22 cellular contexts compared by ENCODE assay signal in genomic region chr6:97778290-97779038, GRCh38.
"Had no signal": no experiment of that assay in that cellular context is flagged by ENCODE, and none has a peak within 500 bp of the region (broad histone marks: within the 10 kb centered on the region; RNA-seq: fewer than 3 reads in every experiment).

No MANE protein-coding gene starts in this region.

- H3K27ac ChIP-seq: sigmoid colon, thoracic aorta, vagina had no signal

- H3K27ac Mint-ChIP-seq: activated CD4-positive, alpha-beta memory T cell treated with anti-CD3 and anti-CD28 coated beads, Interleukin-2, amount 10 ng/mL, durations not matched to agents 7 days and 5 days; activated CD4-positive, alpha-beta T cell treated with anti-CD3 and anti-CD28 coated beads, Interleukin-2, amount 10 ng/mL, durations not matched to agents 24 days and 14 days; activated naive CD4-positive, alpha-beta T cell treated with anti-CD3 and anti-CD28 coated beads, Interleukin-2, amount 10 ng/mL, durations not matched to agents 7 days and 5 days; activated naive CD8-positive, alpha-beta T cell treated with anti-CD3 and anti-CD28 coated beads, Interleukin-2, amount 50 U/mL, for 24 hours; activated T-cell treated with anti-CD3 and anti-CD28 coated beads, Interleukin-2, amount 50 U/mL, for 72 hours; natural killer cell treated with Interleukin-12 subunit alpha and Interleukin-12 subunit beta and Interleukin-15 and Interleukin-18, amount 100 ng/mL, for 72 hours; progenitor cell of endocrine pancreas; type B pancreatic cell had no signal

- H3K9me3 Mint-ChIP-seq: activated CD4-positive, alpha-beta T cell treated with anti-CD3 and anti-CD28 coated beads, Interleukin-2, amount 10 ng/mL, durations not matched to agents 24 days and 14 days had no signal

- H3K4me3 ChIP-seq: sigmoid colon, smooth muscle cell, thoracic aorta, vagina had no signal

- H3K4me2 ChIP-seq: smooth muscle cell had no signal

- H3K9me3 ChIP-seq: sigmoid colon, thoracic aorta, vagina had no signal

- H3K27me3 ChIP-seq: sigmoid colon, vagina had no signal

- H3K27me3 Mint-ChIP-seq: activated CD4-positive, alpha-beta memory T cell treated with anti-CD3 and anti-CD28 coated beads, Interleukin-2, amount 10 ng/mL, durations not matched to agents 7 days and 5 days; activated CD4-positive, alpha-beta T cell treated with anti-CD3 and anti-CD28 coated beads, Interleukin-2, amount 10 ng/mL, durations not matched to agents 24 days and 14 days; activated naive CD4-positive, alpha-beta T cell treated with anti-CD3 and anti-CD28 coated beads, Interleukin-2, amount 10 ng/mL, durations not matched to agents 7 days and 5 days; activated naive CD8-positive, alpha-beta T cell treated with anti-CD3 and anti-CD28 coated beads, Interleukin-2, amount 50 U/mL, for 24 hours; natural killer cell treated with Interleukin-12 subunit alpha and Interleukin-12 subunit beta and Interleukin-15 and Interleukin-18, amount 100 ng/mL, for 72 hours; type B pancreatic cell had no signal

- ATAC-seq: activated CD4-positive, CD25-positive, alpha-beta regulatory T cell treated with anti-CD3 and anti-CD28 coated beads, Interleukin-2, amount 50 U/mL, for 24 hours; activated naive CD8-positive, alpha-beta T cell treated with anti-CD3 and anti-CD28 coated beads, Interleukin-2, amount 50 U/mL, for 24 hours; activated T-cell treated with anti-CD3 and anti-CD28 coated beads, Interleukin-2, amount 50 U/mL, for 72 hours; left ventricle myocardium superior; natural killer cell treated with Interleukin-12 subunit alpha and Interleukin-12 subunit beta and Interleukin-15 and Interleukin-18, amount 100 ng/mL, for 72 hours had no signal

- DNase-seq: activated CD4-positive, alpha-beta memory T cell treated with anti-CD3 and anti-CD28 coated beads, Interleukin-2, amount 10 ng/mL, durations not matched to agents 7 days and 5 days; activated CD4-positive, alpha-beta T cell treated with anti-CD3 and anti-CD28 coated beads, Interleukin-2, amount 10 ng/mL, durations not matched to agents 24 days and 14 days; activated effector memory CD4-positive, alpha-beta T cell treated with anti-CD3 and anti-CD28 coated beads, Interleukin-2, amount 50 U/mL, for 16 hours; activated naive CD4-positive, alpha-beta T cell treated with anti-CD3 and anti-CD28 coated beads, Interleukin-2, amount 10 ng/mL, durations not matched to agents 7 days and 5 days; activated naive CD8-positive, alpha-beta T cell treated with anti-CD3 and anti-CD28 coated beads, Interleukin-2, amount 50 U/mL, for 24 hours; activated T-cell treated with anti-CD3 and anti-CD28 coated beads, Interleukin-2, amount 50 U/mL, for 72 hours; erythroblast; foreskin fibroblast; left ventricle myocardium superior; mammary epithelial cell; retina; sigmoid colon; stimulated activated CD4-positive, alpha-beta T cell treated with anti-CD3 and anti-CD28 coated beads, Interleukin-15, amount 100 ng/mL, for 24 hours; stimulated activated CD4-positive, alpha-beta T cell treated with anti-CD3 and anti-CD28 coated beads, Interleukin-2, amount 100 ng/mL, for 48 hours; stimulated activated naive CD4-positive, alpha-beta T cell had no signal

- H3K4me3 Mint-ChIP-seq: activated CD4-positive, alpha-beta memory T cell treated with anti-CD3 and anti-CD28 coated beads, Interleukin-2, amount 10 ng/mL, durations not matched to agents 7 days and 5 days; activated CD4-positive, alpha-beta T cell treated with anti-CD3 and anti-CD28 coated beads, Interleukin-2, amount 10 ng/mL, durations not matched to agents 24 days and 14 days; activated naive CD4-positive, alpha-beta T cell treated with anti-CD3 and anti-CD28 coated beads, Interleukin-2, amount 10 ng/mL, durations not matched to agents 7 days and 5 days; activated naive CD8-positive, alpha-beta T cell treated with anti-CD3 and anti-CD28 coated beads, Interleukin-2, amount 50 U/mL, for 24 hours; activated T-cell treated with anti-CD3 and anti-CD28 coated beads, Interleukin-2, amount 50 U/mL, for 72 hours; natural killer cell treated with Interleukin-12 subunit alpha and Interleukin-12 subunit beta and Interleukin-15 and Interleukin-18, amount 100 ng/mL, for 72 hours; type B pancreatic cell had no signal

- H3K4me1 Mint-ChIP-seq: activated CD4-positive, alpha-beta memory T cell treated with anti-CD3 and anti-CD28 coated beads, Interleukin-2, amount 10 ng/mL, durations not matched to agents 7 days and 5 days; activated CD4-positive, alpha-beta T cell treated with anti-CD3 and anti-CD28 coated beads, Interleukin-2, amount 10 ng/mL, durations not matched to agents 24 days and 14 days; activated naive CD4-positive, alpha-beta T cell treated with anti-CD3 and anti-CD28 coated beads, Interleukin-2, amount 10 ng/mL, durations not matched to agents 7 days and 5 days; activated naive CD8-positive, alpha-beta T cell treated with anti-CD3 and anti-CD28 coated beads, Interleukin-2, amount 50 U/mL, for 24 hours had no signal

- H3K36me3 Mint-ChIP-seq: activated naive CD4-positive, alpha-beta T cell treated with anti-CD3 and anti-CD28 coated beads, Interleukin-2, amount 10 ng/mL, durations not matched to agents 7 days and 5 days; type B pancreatic cell had no signal

- H3K36me3 ChIP-seq: sigmoid colon, thoracic aorta, vagina had no signal

- H3K4me1 ChIP-seq: sigmoid colon, vagina had no signal
